4 cellular contexts compared by ENCODE assay signal in genomic region chr1:222762178-222762577, GRCh38. TPM values are rescaled to one million over a fixed set of nuclear protein-coding genes. Genes with fewer than 3 reads are reported as not detected.
"Had no signal": no experiment of that assay in that cellular context is flagged by ENCODE, and none has a peak within 500 bp of the region (broad histone marks: within the 10 kb centered on the region; RNA-seq: fewer than 3 reads in every experiment).

No MANE protein-coding gene starts in this region.

RNA-seq across cellular contexts. Expression of gene FAM177B, which starts 25.2 kb away (rescaled TPM):
- total RNA-seq: HepG2, HT-29, HT1080, IMR-90 had no signal
- polyA plus RNA-seq: IMR-90 had no signal
